Comparison of ENCODE assay signal across 8 cellular contexts in the genomic region with DNA sequence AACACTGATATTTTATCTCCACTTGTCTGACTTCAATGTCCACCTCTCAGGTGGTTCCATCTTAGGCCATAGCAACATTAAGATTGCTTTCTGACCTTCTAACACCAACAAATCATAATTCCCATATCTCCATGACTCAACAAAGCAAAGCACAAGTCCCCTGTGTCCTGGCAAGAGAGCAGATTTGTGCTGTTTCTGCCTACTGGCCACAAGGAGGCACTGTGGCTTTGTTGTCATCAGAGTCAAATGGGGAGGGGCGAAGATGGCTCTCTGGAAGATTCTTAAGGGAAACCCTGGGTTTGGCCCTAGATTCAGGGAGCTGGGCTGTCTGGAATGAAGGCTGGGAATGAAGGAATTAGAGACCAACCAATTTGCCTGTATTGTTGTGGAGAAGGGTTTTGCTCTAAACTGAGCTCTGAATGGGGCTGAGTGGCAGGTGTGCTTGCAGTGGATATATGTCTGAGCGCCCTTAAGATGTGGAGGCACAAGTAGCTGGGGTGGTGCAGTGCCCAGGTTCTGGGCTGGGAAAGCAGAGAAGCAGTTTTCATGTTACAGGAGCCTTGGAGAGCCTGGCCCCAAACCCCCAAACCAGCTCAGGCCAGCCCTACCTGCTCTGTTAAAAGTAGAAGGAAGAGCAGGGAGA.
A peak's percentile ranks its signal among the peaks of the same experiment; 100 is the strongest.
DNase-seq lines count a peak whose midpoint lies in the region; ATAC-seq and TF ChIP-seq lines count a peak whose summit lies in the region.

No MANE protein-coding gene starts in this region.

- H3K4me3 ChIP-seq in AG09309 (ENCODE audit: control insufficient read depth, low read depth, low read length): no peak overlapping the region

- DNase-seq in AG09309 (ENCODE audit: low read depth) (peak; percentile 20), GM13977 (ENCODE audit: low spot score) (peak; percentile 48), NCI-H1930 (lab: John Stamatoyannopoulos, UW) (peak; percentile 27 to 61), inferior parietal cortex (ENCODE audit: extremely low spot score) (peak; percentile 50), NCI-H187 (lab: John Stamatoyannopoulos, UW) (no peak)
- DNase-seq in activated naive CD4-positive, alpha-beta T cell treated with Interleukin-2 at 50 U/mL for 16 hours: peak; percentile 25
- no peak for DNase-seq in stimulated activated naive B cell treated with anti-CD40 and anti-IgM and Interleukin-4, amounts not matched to agents 10 μg/mL and 1 μg/mL and 100 μg/mL, for 72 hours

- TF ChIP-seq CTCF in AG09309 (IDR thresholded peaks at IDR 0.05; ENCODE audit: control insufficient read depth, insufficient read depth, low read depth, low read length, missing control alignments) (peak; percentile 86), GM13977 (IDR thresholded peaks at IDR 0.05; ENCODE audit: extremely low read depth, insufficient read depth, missing control alignments) (peak; percentile 82)

- no peak overlapping the region for H3K4me3 Mint-ChIP-seq in stimulated activated naive B cell treated with anti-CD40 and anti-IgM and Interleukin-4, amounts not matched to agents 10 μg/mL and 1 μg/mL and 100 μg/mL, for 72 hours

- no peaks in the 10 kb centered on the region for H3K9me3 Mint-ChIP-seq in stimulated activated naive B cell treated with anti-CD40 and anti-IgM and Interleukin-4, amounts not matched to agents 10 μg/mL and 1 μg/mL and 100 μg/mL, for 72 hours

- no peaks in the 10 kb centered on the region for H3K4me1 Mint-ChIP-seq in stimulated activated naive B cell treated with anti-CD40 and anti-IgM and Interleukin-4, amounts not matched to agents 10 μg/mL and 1 μg/mL and 100 μg/mL, for 72 hours

- peak; percentile 72 for ATAC-seq in HG02678 (IDR thresholded peaks at IDR 0.05; ENCODE audit: unreplicated experiment)
- peak; percentile 60 to 65 for ATAC-seq in stimulated activated naive B cell treated with anti-CD40 and anti-IgM and Interleukin-4, amounts not matched to agents 10 μg/mL and 1 μg/mL and 100 μg/mL, for 72 hours (replicated peaks)

- in situ Hi-C loops in GM13977 (cut with MboI; ENCODE audit: low pct_unique_long_range_greater_than_20kb, low sequenced_read_pairs, unreplicated experiment): no loop called here

- H3K27me3 Mint-ChIP-seq in stimulated activated naive B cell treated with anti-CD40 and anti-IgM and Interleukin-4, amounts not matched to agents 10 μg/mL and 1 μg/mL and 100 μg/mL, for 72 hours: no peaks in the 10 kb centered on the region

- H3K36me3 Mint-ChIP-seq in stimulated activated naive B cell treated with anti-CD40 and anti-IgM and Interleukin-4, amounts not matched to agents 10 μg/mL and 1 μg/mL and 100 μg/mL, for 72 hours: no peaks in the 10 kb centered on the region

- no peak overlapping the region for H3K27ac Mint-ChIP-seq in stimulated activated naive B cell treated with anti-CD40 and anti-IgM and Interleukin-4, amounts not matched to agents 10 μg/mL and 1 μg/mL and 100 μg/mL, for 72 hours

Comparison
In these comparisons a context has a peak if more than half of its experiments do, and no peak if none do; other contexts are left out.
1. DNase-seq: peak in AG09309 (single experiment), GM13977 (single experiment), NCI-H1930 (2 of 2), activated naive CD4-positive, alpha-beta T cell treated with Interleukin-2 at 50 U/mL for 16 hours (single experiment) and inferior parietal cortex (single experiment); none in stimulated activated naive B cell treated with anti-CD40 and anti-IgM and Interleukin-4, amounts not matched to agents 10 μg/mL and 1 μg/mL and 100 μg/mL, for 72 hours (single experiment) and NCI-H187 (0 of 2).